In the genomic region with DNA sequence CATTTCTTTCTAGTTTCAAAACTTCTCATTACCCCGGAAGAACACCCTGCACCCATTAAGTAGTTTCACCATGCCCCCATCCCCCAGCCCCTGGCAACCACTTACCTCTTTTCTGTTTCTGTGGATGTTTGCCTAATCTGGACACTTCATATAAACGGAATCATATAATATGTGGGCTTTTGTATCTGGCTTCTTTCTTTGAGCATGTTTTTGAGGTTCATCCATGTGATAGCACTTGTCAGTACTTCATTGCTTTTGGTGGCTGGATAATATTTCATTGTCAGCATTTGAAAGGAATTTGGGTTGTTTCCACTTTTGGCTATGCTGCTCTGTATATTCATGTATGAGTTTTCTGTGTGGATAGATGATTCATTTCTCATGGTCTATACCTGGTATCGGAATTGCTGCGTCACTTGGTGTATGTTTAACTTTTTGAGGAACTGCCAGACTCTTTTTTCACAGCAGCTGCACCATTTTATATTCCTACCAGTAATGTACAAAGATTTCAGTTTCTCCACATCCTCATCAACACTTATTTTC, we compare ENCODE assay signal across 8 cellular contexts.
A peak's percentile ranks its signal among the peaks of the same experiment; 100 is the strongest.
DNase-seq lines count a peak whose midpoint lies in the region; ATAC-seq and TF ChIP-seq lines count a peak whose summit lies in the region.

No MANE protein-coding gene starts in this region.

- H3K4me1 ChIP-seq in OCI-LY3 (ENCODE audit: low read length) = peaks cover 61% of the 10 kb centered on the region

- no peaks in the 10 kb centered on the region for H3K9me3 ChIP-seq in OCI-LY3 (ENCODE audit: insufficient read depth, low read length)

- H3K27ac ChIP-seq in OCI-LY3 (ENCODE audit: low read length) = peak overlapping the region; percentile 100

- H3K4me2 ChIP-seq in OCI-LY3 (ENCODE audit: low read length) = peak overlapping the region; percentile 95

- DNase-seq in inferior parietal cortex (ENCODE audit: extremely low spot score) (peak; percentile 15), T-helper 9 cell (no peak), AG20443 (ENCODE audit: low spot score) (no peak), middle frontal gyrus (ENCODE audit: extremely low spot score, low spot score) (no peak), DMS153 treated with DMSO at 0.1 percent for 48 hours (lab: John Stamatoyannopoulos, UW; ENCODE audit: unreplicated experiment) (no peak)

- peak; percentile 67 for ATAC-seq in GM18505 (IDR thresholded peaks at IDR 0.05; ENCODE audit: unreplicated experiment)
- ATAC-seq in HG02610 (IDR thresholded peaks at IDR 0.05; ENCODE audit: unreplicated experiment) = peak; percentile 79

- TF ChIP-seq POLR2A in GM18505 (IDR thresholded peaks at IDR 0.05; ENCODE audit: borderline replicate concordance, extremely low read depth, insufficient read depth, insufficient read length) = no peak

- no peak for TF ChIP-seq CTCF in OCI-LY3 (IDR thresholded peaks at IDR 0.05; ENCODE audit: low read depth, low read length)

- H2AFZ ChIP-seq in OCI-LY3 (ENCODE audit: low read depth, low read length) = no peak overlapping the region

- peak overlapping the region; percentile 71 for H3K4me3 ChIP-seq in OCI-LY3 (ENCODE audit: low read length)

- H4K20me1 ChIP-seq in OCI-LY3 (ENCODE audit: insufficient read depth, low read length) = no peaks in the 10 kb centered on the region

- H3K36me3 ChIP-seq in OCI-LY3 (replicated peaks; ENCODE audit: low read depth, low read length) = peaks cover 11% of the 10 kb centered on the region

- peak overlapping the region; percentile 99 for H3K9ac ChIP-seq in OCI-LY3 (ENCODE audit: low read length)

- peaks cover 51% of the 10 kb centered on the region for H3K79me2 ChIP-seq in OCI-LY3 (ENCODE audit: low read length)

- no peaks in the 10 kb centered on the region for H3K27me3 ChIP-seq in OCI-LY3 (ENCODE audit: low read depth, low read length)
